In genomic region chr5:173919443-173919842, GRCh38 we compare ENCODE assay signal across 10 cellular contexts. TPM values are rescaled to one million over a fixed set of nuclear protein-coding genes. Genes with fewer than 3 reads are reported as not detected.
DNase-seq lines count a peak whose midpoint lies in the region; ATAC-seq and TF ChIP-seq lines count a peak whose summit lies in the region.
"Had no signal": no experiment of that assay in that cellular context is flagged by ENCODE, and none has a peak within 500 bp of the region (broad histone marks: within the 10 kb centered on the region; RNA-seq: fewer than 3 reads in every experiment).

No MANE protein-coding gene starts in this region.

- POLR2A ChIA-PET in Panc1 (lab: Charles Lee), result no interaction called here

- CTCF ChIA-PET in Panc1 (lab: Charles Lee), result no interaction called here

- H3K9ac ChIP-seq in smooth muscle cell (ENCODE audit: low read depth), result no peak overlapping the region

- DNase-seq in EL, result peak; percentile 11
- peak; percentile 46 for DNase-seq in Panc1 (ENCODE audit: low read depth, low spot score)
- DNase-seq in esophagus muscularis mucosa (ENCODE audit: extremely low spot score), result no peak
- DNase-seq in renal cortical epithelial cell (ENCODE audit: low read depth), result peak; percentile 48
- no peak for DNase-seq in epidermal melanocyte (ENCODE audit: insufficient read length, low spot score)
- DNase-seq in smooth muscle cell (lab: John Stamatoyannopoulos, UW; ENCODE audit: unreplicated experiment), result no peak
- DNase-seq: activated CD8-positive, alpha-beta memory T cell treated with anti-CD3 and anti-CD28 coated beads, Interleukin-2, amount 50 U/mL, for 48 hours; NCI-H1092 had no signal

- TF ChIP-seq POLR2A in esophagus muscularis mucosa (IDR thresholded peaks at IDR 0.05; ENCODE audit: low read depth), result no peak

- no TSS peak for BruUV-seq in Panc1 (replicated peaks; lab: Mats Ljungman, UMichigan)

- H3K36me3 ChIP-seq in Panc1 (ENCODE audit: control insufficient read depth, insufficient read depth, low read length) (no peaks in the 10 kb centered on the region), esophagus muscularis mucosa (no peaks in the 10 kb centered on the region), smooth muscle cell (ENCODE audit: low read depth) (no peaks in the 10 kb centered on the region)

- peaks cover 14% of the 10 kb centered on the region for H3F3A ChIP-seq in smooth muscle cell (ENCODE audit: low read depth)

- H3K27me3 ChIP-seq in Panc1 (ENCODE audit: control insufficient read depth, insufficient read depth, low read length) (no peaks in the 10 kb centered on the region), esophagus muscularis mucosa (no peaks in the 10 kb centered on the region), smooth muscle cell (ENCODE audit: low read depth) (no peaks in the 10 kb centered on the region)

- H3K79me2 ChIP-seq in smooth muscle cell (ENCODE audit: low read depth), result peaks cover 41% of the 10 kb centered on the region

- in situ Hi-C loops in Panc1 (cut with HindIII; ENCODE audit: low pct_unique_long_range_greater_than_20kb, low sequenced_read_pairs), result no loop called here

- WGBS in esophagus muscularis mucosa, result 24% methylated on average over 2 of the region's 2 CpGs
- 57% methylated on average over 2 of the region's 2 CpGs for WGBS in smooth muscle cell (ENCODE audit: low lambda C conversion rate)

- intact Hi-C loops in Panc1 (cut with micrococcal nuclease; ENCODE audit: unreplicated experiment), result no loop called here
- intact Hi-C loops in esophagus muscularis mucosa (cut with DNase I), result no loop called here

- no peak for TF ChIP-seq CTCF in Panc1 (IDR thresholded peaks at IDR 0.05)
- no peak for TF ChIP-seq CTCF in esophagus muscularis mucosa (IDR thresholded peaks at IDR 0.05)
- no peak for TF ChIP-seq CTCF in smooth muscle cell (IDR thresholded peaks at IDR 0.05; ENCODE audit: borderline replicate concordance, insufficient read depth, poor library complexity, severe bottlenecking)

- H3K27ac ChIP-seq in Panc1 (ENCODE audit: low read length) (peak overlapping the region; percentile 99), esophagus muscularis mucosa (replicated peaks in 1 of 4) (peak overlapping the region; percentile 82 to 90 (median 87)), smooth muscle cell (ENCODE audit: low read depth) (no peak overlapping the region)

- H4K20me1 ChIP-seq in smooth muscle cell (ENCODE audit: low read depth), result peaks cover 35% of the 10 kb centered on the region

- ATAC-seq in Panc1 (no peak), GM19397 (IDR thresholded peaks at IDR 0.05; ENCODE audit: unreplicated experiment) (no peak), HG03469 (IDR thresholded peaks at IDR 0.05; ENCODE audit: unreplicated experiment) (no peak)

- TF ChIP-seq EP300 in esophagus muscularis mucosa (IDR thresholded peaks at IDR 0.05), result no peak

- no peak overlapping the region; a peak in 1 of 4 replicates for H3K4me3 ChIP-seq in Panc1 (ENCODE audit: low read depth in 2 of 2, low read length in 2 of 2)
- H3K4me3 ChIP-seq in esophagus muscularis mucosa, result no peak overlapping the region
- H3K4me3 ChIP-seq in smooth muscle cell, result no peak overlapping the region

- H2AFZ ChIP-seq in smooth muscle cell (ENCODE audit: low read depth), result no peak overlapping the region

- H3K4me1 ChIP-seq in Panc1 (ENCODE audit: control insufficient read depth, insufficient read depth, low read length) (peaks cover 14% of the 10 kb centered on the region; the same call in 1 of the 2 replicates), esophagus muscularis mucosa (peaks cover 73 to 85% (median 78%) of the 10 kb centered on the region in 4 donors), smooth muscle cell (ENCODE audit: low read depth) (peaks cover 40% of the 10 kb centered on the region)

- H3K9me3 ChIP-seq in Panc1 (ENCODE audit: control insufficient read depth, insufficient read depth, low read depth, low read length), result no peaks in the 10 kb centered on the region
- no peaks in the 10 kb centered on the region for H3K9me3 ChIP-seq in esophagus muscularis mucosa
- H3K9me3 ChIP-seq in smooth muscle cell (replicated peaks; ENCODE audit: low read depth), result no peaks in the 10 kb centered on the region

- no peak overlapping the region for H3K4me2 ChIP-seq in smooth muscle cell

RNA-seq across cellular contexts. Expression of gene CPEB4, which starts 31.3 kb away (rescaled TPM):
- total RNA-seq in Panc1 (2021; ENCODE audit: unreplicated experiment), result 27.7 TPM
- 9.7 TPM for polyA plus RNA-seq in Panc1 (2012; ENCODE audit: insufficient read length)
- total RNA-seq in esophagus muscularis mucosa, result 10 to 100 TPM; 44.9 to 96.4 (median 54.4) TPM
- total RNA-seq in renal cortical epithelial cell, result 33.0 and 66.6 TPM in 2 replicates
- total RNA-seq in smooth muscle cell, result 30.7 and 38.5 TPM in 2 replicates
- polyA plus RNA-seq in smooth muscle cell, result 5.1 and 8.0 TPM in 2 replicates

Comparison
In these comparisons a context has a peak if more than half of its experiments do, and no peak if none do; other contexts are left out.
1. DNase-seq: peak in EL (single experiment), Panc1 (single experiment) and renal cortical epithelial cell (single experiment); none in esophagus muscularis mucosa (single experiment), epidermal melanocyte (single experiment) and smooth muscle cell (single experiment).